ENCODE assay signal across 8 cellular contexts in the genomic region with DNA sequence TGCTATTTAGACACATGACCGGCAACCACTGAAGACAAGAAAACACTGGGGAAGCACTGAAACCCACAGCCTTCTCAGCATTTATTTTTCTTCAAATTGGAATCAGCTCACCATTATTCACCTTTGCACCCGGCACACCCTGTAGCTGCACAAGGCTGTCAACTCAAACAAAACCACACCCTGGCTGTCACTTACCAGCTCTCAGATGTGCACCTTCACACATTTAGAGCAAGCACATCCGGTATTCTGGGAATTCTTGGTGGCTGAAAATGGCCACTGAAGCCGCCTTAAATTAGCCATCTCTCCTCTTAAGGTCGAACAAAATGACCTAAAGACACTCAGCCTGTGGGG. TPM values are rescaled to one million over a fixed set of nuclear protein-coding genes. Genes with fewer than 3 reads are reported as not detected.
DNase-seq lines count a peak whose midpoint lies in the region; ATAC-seq and TF ChIP-seq lines count a peak whose summit lies in the region.

No MANE protein-coding gene starts in this region.

- DNase-seq in DND-41 (peak; percentile 62), MM.1S (peak; percentile 72), adipocyte (ENCODE audit: low read depth) (no peak), substantia nigra (lab: John Stamatoyannopoulos, UW) (no peak), KBM-7 (no peak), OCI-M2 (lab: John Stamatoyannopoulos, UW; ENCODE audit: unreplicated experiment) (no peak)

- no peaks in the 10 kb centered on the region for H3K9me2 ChIP-seq in MM.1S (replicated peaks; ENCODE audit: insufficient read depth, low read length)

- peaks cover 33% of the 10 kb centered on the region for H3F3A ChIP-seq in MM.1S (ENCODE audit: insufficient read depth, low read length)

- H3K4me1 ChIP-seq in DND-41 (ENCODE audit: insufficient read depth, low read length): peaks cover 34% of the 10 kb centered on the region
- H3K4me1 ChIP-seq in MM.1S (ENCODE audit: low read length): peaks cover 28% of the 10 kb centered on the region
- peaks cover 19% of the 10 kb centered on the region for H3K4me1 ChIP-seq in adipocyte (ENCODE audit: control insufficient read depth, insufficient read depth, low read length)
- peaks cover 40% of the 10 kb centered on the region for H3K4me1 ChIP-seq in mesodermal cell (ENCODE audit: control insufficient read depth, insufficient read depth, low read length, poor library complexity, severe bottlenecking)

- in situ Hi-C loops in KBM-7 (cut with MboI; ENCODE audit: low pct_unique_long_range_greater_than_20kb, low sequenced_read_pairs): no loop called here

- H3K27me3 ChIP-seq in DND-41 (ENCODE audit: insufficient read depth, low read length, poor library complexity) (peaks cover 32% of the 10 kb centered on the region), MM.1S (replicated peaks; ENCODE audit: insufficient read depth, low read length) (no peaks in the 10 kb centered on the region), adipocyte (replicated peaks; ENCODE audit: control insufficient read depth, insufficient read depth, low read length) (peaks cover 9% of the 10 kb centered on the region)

- no peak overlapping the region for H2AFZ ChIP-seq in DND-41 (ENCODE audit: low read depth, low read length)
- peak overlapping the region; percentile 50 for H2AFZ ChIP-seq in MM.1S (ENCODE audit: low read length)

- no peaks in the 10 kb centered on the region for H3K79me2 ChIP-seq in DND-41 (ENCODE audit: insufficient read depth, low read length)
- peaks cover 77% of the 10 kb centered on the region for H3K79me2 ChIP-seq in MM.1S (ENCODE audit: low read length)

- no peak overlapping the region for H3K9ac ChIP-seq in DND-41 (ENCODE audit: low read depth, low read length)
- H3K9ac ChIP-seq in MM.1S (ENCODE audit: low read length): peak overlapping the region; percentile 91
- peak overlapping the region; percentile 14 for H3K9ac ChIP-seq in adipocyte (ENCODE audit: low read length)

- ATAC-seq in DND-41 (ENCODE audit: insufficient read depth, low read depth) (peak; percentile 49), GM21529 (IDR thresholded peaks at IDR 0.05; ENCODE audit: unreplicated experiment) (peak; percentile 31)

- H3K4me2 ChIP-seq in DND-41 (ENCODE audit: insufficient read depth, low read length) (peak overlapping the region; percentile 59), MM.1S (ENCODE audit: low read depth, low read length) (peak overlapping the region; percentile 100)

- TF ChIP-seq CTCF in DND-41 (IDR thresholded peaks at IDR 0.05; ENCODE audit: borderline replicate concordance, extremely low read depth, low read length, poor library complexity, severe bottlenecking) (no peak), MM.1S (IDR thresholded peaks at IDR 0.05; ENCODE audit: low read length) (no peak)

- 50 to 60% methylated on average over 5 of the region's 5 CpGs for WGBS in mesodermal cell (ENCODE audit: insufficient coverage in 2 of 2), 2 experiments

- H3K9me3 ChIP-seq in DND-41 (ENCODE audit: insufficient read depth, low read length, severe bottlenecking): no peaks in the 10 kb centered on the region
- no peaks in the 10 kb centered on the region for H3K9me3 ChIP-seq in MM.1S (replicated peaks; ENCODE audit: insufficient read depth, low read length)
- H3K9me3 ChIP-seq in adipocyte (ENCODE audit: control insufficient read depth, low read length): no peaks in the 10 kb centered on the region
- no peaks in the 10 kb centered on the region for H3K9me3 ChIP-seq in mesodermal cell (ENCODE audit: control insufficient read depth, low read length)

- peak overlapping the region in 1 of 2 experiments; percentile 36; a peak in 2 of 4 replicates for H3K4me3 ChIP-seq in DND-41 (ENCODE audit: low read depth in 1 of 2, low read length in 2 of 2)
- H3K4me3 ChIP-seq in MM.1S (ENCODE audit: low read length): peak overlapping the region; percentile 64
- H3K4me3 ChIP-seq in adipocyte (ENCODE audit: low read length): peak overlapping the region; percentile 67
- peak overlapping the region; percentile 21 for H3K4me3 ChIP-seq in mesodermal cell (ENCODE audit: extremely low read depth, insufficient read depth, low read length, poor library complexity, severe bottlenecking)

- H3K36me3 ChIP-seq in DND-41 (ENCODE audit: insufficient read depth, low read length) (no peaks in the 10 kb centered on the region), MM.1S (replicated peaks; ENCODE audit: insufficient read depth, low read length) (no peaks in the 10 kb centered on the region), adipocyte (ENCODE audit: control insufficient read depth, insufficient read depth, low read length, severe bottlenecking) (no peaks in the 10 kb centered on the region), mesodermal cell (ENCODE audit: control insufficient read depth, insufficient read depth, low read length) (no peaks in the 10 kb centered on the region)

- H3K27ac ChIP-seq in DND-41 (ENCODE audit: low read length) (peak overlapping the region; percentile 43; the same call in 1 of the 2 replicates), MM.1S (ENCODE audit: low read length) (peak overlapping the region; percentile 99), mesodermal cell (ENCODE audit: low read depth, low read length, severe bottlenecking) (peak overlapping the region; percentile 94), substantia nigra (ENCODE audit: low read depth, low read length, poor library complexity, severe bottlenecking) (peak overlapping the region; percentile 69)

- H4K20me1 ChIP-seq in DND-41 (ENCODE audit: insufficient read depth, low read length) (peaks cover 70% of the 10 kb centered on the region), MM.1S (ENCODE audit: insufficient read depth, low read length) (no peaks in the 10 kb centered on the region)

RNA-seq across cellular contexts. Expression of a gene that starts 5.9 kb away (rescaled TPM):
- polyA plus RNA-seq in mesodermal cell (2013, experiment 1 of 2): 0.70 TPM
- polyA plus RNA-seq in mesodermal cell (2013, experiment 2 of 2): 0.86 TPM

RNA-seq across cellular contexts. Expression of a gene that starts 6.2 kb away (rescaled TPM):
- polyA plus RNA-seq in mesodermal cell (2013, experiment 1 of 2): not detected
- polyA plus RNA-seq in mesodermal cell (2013, experiment 2 of 2): not detected

RNA-seq across cellular contexts. Expression of a gene that starts 56.4 kb away (rescaled TPM):
- 60.2 TPM for polyA plus RNA-seq in mesodermal cell (2013, experiment 1 of 2)
- polyA plus RNA-seq in mesodermal cell (2013, experiment 2 of 2): 50.2 TPM

Comparison
In these comparisons a context has a peak if more than half of its experiments do, and no peak if none do; other contexts are left out.
1. DNase-seq: peak in DND-41 (single experiment) and MM.1S (single experiment); none in adipocyte (single experiment), substantia nigra (0 of 49), KBM-7 (single experiment) and OCI-M2 (single experiment).
2. H3K27ac ChIP-seq: peak in every context shown above with its lines; median percentile 99 in MM.1S; 94 in mesodermal cell; 69 in substantia nigra; 43 in DND-41.